ENCODE assay signal across 8 cellular contexts in genomic region chr1:244319283-244320132, GRCh38.
DNase-seq lines count a peak whose midpoint lies in the region; ATAC-seq and TF ChIP-seq lines count a peak whose summit lies in the region.

No MANE protein-coding gene starts in this region.

- H3K27me3 ChIP-seq in upper lobe of right lung (no peaks in the 10 kb centered on the region), SJCRH30 (no peaks in the 10 kb centered on the region)

- H3K27ac ChIP-seq in upper lobe of right lung (peak overlapping the region; percentile 33), SJCRH30 (no peak overlapping the region)

- H3K9me3 ChIP-seq in upper lobe of right lung (no peaks in the 10 kb centered on the region), SJCRH30 (replicated peaks) (no peaks in the 10 kb centered on the region)

- ATAC-seq in GM21528 (IDR thresholded peaks at IDR 0.05; ENCODE audit: low FRiP score, unreplicated experiment) (peak; percentile 86), upper lobe of right lung (peak; percentile 84), left colon (no peak)

- DNase-seq in GM10248 (ENCODE audit: extremely low spot score) (peak; percentile 50), HT1080 (ENCODE audit: low read depth) (peak; percentile 86), iris pigment epithelial cell (ENCODE audit: low read depth) (peak; percentile 94), upper lobe of right lung (no peak), left colon (no peak), SJCRH30 (no peak)
- peak; percentile 59 for DNase-seq in activated CD8-positive, alpha-beta memory T cell treated with anti-CD3 and anti-CD28 coated beads, Interleukin-2, amount 50 U/mL, for 48 hours

- POLR2A ChIA-PET in GM10248 (lab: Yijun Ruan, JAX): no interaction called here

- peaks cover 22% of the 10 kb centered on the region for H3K4me1 ChIP-seq in upper lobe of right lung
- H3K4me1 ChIP-seq in SJCRH30: peaks cover 3% of the 10 kb centered on the region

- H3K4me3 ChIP-seq in upper lobe of right lung: no peak overlapping the region
- no peak overlapping the region for H3K4me3 ChIP-seq in SJCRH30

- TF ChIP-seq CTCF in GM10248 (IDR thresholded peaks at IDR 0.05; ENCODE audit: control extremely low read depth, extremely low read depth, low read depth, missing control alignments) (no peak), upper lobe of right lung (IDR thresholded peaks at IDR 0.05) (no peak)

- CTCF ChIA-PET in GM10248 (lab: Yijun Ruan, JAX): interaction anchor here (1.0 to 2.6 kb wide), 2 partner anchors 20 to 24 kb away, joined by 3 to 11 read pairs; no protein-coding TSS in a partner anchor

- no peaks in the 10 kb centered on the region for H3K36me3 ChIP-seq in upper lobe of right lung
- H3K36me3 ChIP-seq in SJCRH30: no peaks in the 10 kb centered on the region

- intact Hi-C loops in upper lobe of right lung (cut with DNase I) (no loop called here), left colon (cut with DNase I, micrococcal nuclease) (no loop called here)

Comparison
In these comparisons a context has a peak if more than half of its experiments do, and no peak if none do; other contexts are left out.
1. DNase-seq: peak in GM10248 (single experiment), HT1080 (single experiment), activated CD8-positive, alpha-beta memory T cell treated with anti-CD3 and anti-CD28 coated beads, Interleukin-2, amount 50 U/mL, for 48 hours (single experiment) and iris pigment epithelial cell (single experiment); none in upper lobe of right lung (single experiment), left colon (0 of 2) and SJCRH30 (0 of 2).